In the genomic region with DNA sequence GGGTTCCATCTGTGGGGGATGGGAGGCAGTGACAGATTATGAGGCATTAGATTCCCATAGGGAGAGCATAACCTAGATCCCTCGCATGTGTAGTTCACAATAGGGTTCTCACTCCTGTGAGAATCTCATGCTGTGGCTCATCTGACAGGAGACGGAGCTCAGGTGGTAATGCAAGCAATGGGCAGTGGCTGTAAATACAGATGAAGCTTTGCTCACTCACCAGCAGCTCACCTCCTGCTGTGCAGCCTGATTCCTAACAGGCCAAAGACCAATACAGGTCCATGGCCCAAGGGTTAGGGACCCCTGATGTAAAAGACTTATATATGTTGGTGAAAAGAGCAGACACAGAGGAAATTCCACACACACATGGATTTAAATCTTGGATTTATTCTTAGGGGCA, we compare ENCODE assay signal across 2 cellular contexts.
TF ChIP-seq lines count a peak whose summit lies in the region.

No MANE protein-coding gene starts in this region.

TF ChIP-seq in GM23338, 12 proteins besides CTCF, POLR2A, EP300 and RAD21 (continued from another document):
- TF ChIP-seq ZNF462 (CRISPR knock-in tag; IDR thresholded peaks at IDR 0.05): no peak
- no peak for TF ChIP-seq POLR2AphosphoS5 (IDR thresholded peaks at IDR 0.05; ENCODE audit: low read depth)
- no peak for TF ChIP-seq ZNF331 (CRISPR knock-in tag; IDR thresholded peaks at IDR 0.05; ENCODE audit: low read depth)
- TF ChIP-seq JUNB (IDR thresholded peaks at IDR 0.05; ENCODE audit: unreplicated experiment): no peak
- TF ChIP-seq CREB1 (CRISPR knock-in tag; IDR thresholded peaks at IDR 0.05; ENCODE audit: low read depth): no peak
- no peak for TF ChIP-seq NANOG (IDR thresholded peaks at IDR 0.05; ENCODE audit: borderline replicate concordance)
- TF ChIP-seq EZH2phosphoT487 (IDR thresholded peaks at IDR 0.05; ENCODE audit: unreplicated experiment): no peak
- TF ChIP-seq EZH2 (IDR thresholded peaks at IDR 0.05; ENCODE audit: low read depth, unreplicated experiment): no peak
- no peak for TF ChIP-seq STAT1 (IDR thresholded peaks at IDR 0.05; ENCODE audit: unreplicated experiment)
- TF ChIP-seq ZNF114 (CRISPR knock-in tag; IDR thresholded peaks at IDR 0.05): no peak
- TF ChIP-seq, protein P1, sequence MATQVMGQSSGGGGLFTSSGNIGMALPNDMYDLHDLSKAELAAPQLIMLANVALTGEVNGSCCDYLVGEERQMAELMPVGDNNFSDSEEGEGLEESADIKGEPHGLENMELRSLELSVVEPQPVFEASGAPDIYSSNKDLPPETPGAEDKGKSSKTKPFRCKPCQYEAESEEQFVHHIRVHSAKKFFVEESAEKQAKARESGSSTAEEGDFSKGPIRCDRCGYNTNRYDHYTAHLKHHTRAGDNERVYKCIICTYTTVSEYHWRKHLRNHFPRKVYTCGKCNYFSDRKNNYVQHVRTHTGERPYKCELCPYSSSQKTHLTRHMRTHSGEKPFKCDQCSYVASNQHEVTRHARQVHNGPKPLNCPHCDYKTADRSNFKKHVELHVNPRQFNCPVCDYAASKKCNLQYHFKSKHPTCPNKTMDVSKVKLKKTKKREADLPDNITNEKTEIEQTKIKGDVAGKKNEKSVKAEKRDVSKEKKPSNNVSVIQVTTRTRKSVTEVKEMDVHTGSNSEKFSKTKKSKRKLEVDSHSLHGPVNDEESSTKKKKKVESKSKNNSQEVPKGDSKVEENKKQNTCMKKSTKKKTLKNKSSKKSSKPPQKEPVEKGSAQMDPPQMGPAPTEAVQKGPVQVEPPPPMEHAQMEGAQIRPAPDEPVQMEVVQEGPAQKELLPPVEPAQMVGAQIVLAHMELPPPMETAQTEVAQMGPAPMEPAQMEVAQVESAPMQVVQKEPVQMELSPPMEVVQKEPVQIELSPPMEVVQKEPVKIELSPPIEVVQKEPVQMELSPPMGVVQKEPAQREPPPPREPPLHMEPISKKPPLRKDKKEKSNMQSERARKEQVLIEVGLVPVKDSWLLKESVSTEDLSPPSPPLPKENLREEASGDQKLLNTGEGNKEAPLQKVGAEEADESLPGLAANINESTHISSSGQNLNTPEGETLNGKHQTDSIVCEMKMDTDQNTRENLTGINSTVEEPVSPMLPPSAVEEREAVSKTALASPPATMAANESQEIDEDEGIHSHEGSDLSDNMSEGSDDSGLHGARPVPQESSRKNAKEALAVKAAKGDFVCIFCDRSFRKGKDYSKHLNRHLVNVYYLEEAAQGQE (IDR thresholded peaks at IDR 0.05; ENCODE audit: unreplicated experiment): no peak

TF ChIP-seq in WTC11, 78 proteins besides CTCF, POLR2A, EP300 and RAD21:
- TF ChIP-seq, protein P2, sequence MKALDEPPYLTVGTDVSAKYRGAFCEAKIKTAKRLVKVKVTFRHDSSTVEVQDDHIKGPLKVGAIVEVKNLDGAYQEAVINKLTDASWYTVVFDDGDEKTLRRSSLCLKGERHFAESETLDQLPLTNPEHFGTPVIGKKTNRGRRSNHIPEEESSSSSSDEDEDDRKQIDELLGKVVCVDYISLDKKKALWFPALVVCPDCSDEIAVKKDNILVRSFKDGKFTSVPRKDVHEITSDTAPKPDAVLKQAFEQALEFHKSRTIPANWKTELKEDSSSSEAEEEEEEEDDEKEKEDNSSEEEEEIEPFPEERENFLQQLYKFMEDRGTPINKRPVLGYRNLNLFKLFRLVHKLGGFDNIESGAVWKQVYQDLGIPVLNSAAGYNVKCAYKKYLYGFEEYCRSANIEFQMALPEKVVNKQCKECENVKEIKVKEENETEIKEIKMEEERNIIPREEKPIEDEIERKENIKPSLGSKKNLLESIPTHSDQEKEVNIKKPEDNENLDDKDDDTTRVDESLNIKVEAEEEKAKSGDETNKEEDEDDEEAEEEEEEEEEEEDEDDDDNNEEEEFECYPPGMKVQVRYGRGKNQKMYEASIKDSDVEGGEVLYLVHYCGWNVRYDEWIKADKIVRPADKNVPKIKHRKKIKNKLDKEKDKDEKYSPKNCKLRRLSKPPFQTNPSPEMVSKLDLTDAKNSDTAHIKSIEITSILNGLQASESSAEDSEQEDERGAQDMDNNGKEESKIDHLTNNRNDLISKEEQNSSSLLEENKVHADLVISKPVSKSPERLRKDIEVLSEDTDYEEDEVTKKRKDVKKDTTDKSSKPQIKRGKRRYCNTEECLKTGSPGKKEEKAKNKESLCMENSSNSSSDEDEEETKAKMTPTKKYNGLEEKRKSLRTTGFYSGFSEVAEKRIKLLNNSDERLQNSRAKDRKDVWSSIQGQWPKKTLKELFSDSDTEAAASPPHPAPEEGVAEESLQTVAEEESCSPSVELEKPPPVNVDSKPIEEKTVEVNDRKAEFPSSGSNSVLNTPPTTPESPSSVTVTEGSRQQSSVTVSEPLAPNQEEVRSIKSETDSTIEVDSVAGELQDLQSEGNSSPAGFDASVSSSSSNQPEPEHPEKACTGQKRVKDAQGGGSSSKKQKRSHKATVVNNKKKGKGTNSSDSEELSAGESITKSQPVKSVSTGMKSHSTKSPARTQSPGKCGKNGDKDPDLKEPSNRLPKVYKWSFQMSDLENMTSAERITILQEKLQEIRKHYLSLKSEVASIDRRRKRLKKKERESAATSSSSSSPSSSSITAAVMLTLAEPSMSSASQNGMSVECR (CRISPR knock-in tag; IDR thresholded peaks at IDR 0.05; ENCODE audit: borderline replicate concordance): no peak
- 0 out of 2 replicates have a peak, but pooled peaks have one; percentile 6 for TF ChIP-seq ZNF423 (CRISPR knock-in tag; IDR thresholded peaks at IDR 0.05)
